Comparison of ENCODE assay signal across 9 cellular contexts in the genomic region with DNA sequence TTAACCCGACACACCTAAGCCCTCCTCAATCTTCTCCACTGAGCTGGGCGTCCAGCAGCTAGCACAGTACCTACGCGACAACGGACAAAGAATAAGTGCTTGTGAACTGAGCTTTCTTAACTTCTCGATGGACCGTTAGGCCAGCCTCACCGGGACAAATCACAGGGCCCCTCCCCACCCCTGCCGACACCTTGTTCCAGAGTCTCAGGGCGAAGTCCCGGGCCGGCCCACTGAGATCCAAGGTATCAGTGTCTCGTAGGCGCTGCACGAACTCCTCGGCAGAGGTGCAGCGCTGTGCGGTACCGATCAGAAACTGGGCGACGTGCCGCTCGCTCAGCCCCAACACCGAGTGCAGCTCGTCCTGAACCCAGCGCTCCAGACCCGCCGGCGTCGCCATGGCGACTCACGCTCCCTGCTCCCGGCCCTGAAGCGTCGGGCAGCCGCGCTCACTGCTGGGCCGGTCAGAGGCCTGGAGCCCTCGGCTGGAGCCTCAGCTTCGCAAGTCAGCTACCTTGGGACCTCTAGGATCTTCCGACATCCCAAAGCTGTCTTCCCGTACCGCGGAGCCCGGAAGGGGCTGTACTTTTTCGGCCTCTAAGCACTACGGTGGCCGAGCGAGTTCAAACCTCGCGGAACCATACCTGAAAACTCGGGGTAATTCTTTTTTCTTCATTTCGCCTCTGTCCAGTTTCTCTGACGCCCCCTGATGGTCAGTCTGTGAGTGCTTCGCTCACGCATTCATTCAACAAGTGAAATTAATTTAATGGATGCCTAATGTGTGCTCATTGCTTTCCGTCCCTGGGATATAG. TPM values are rescaled to one million over a fixed set of nuclear protein-coding genes. Genes with fewer than 3 reads are reported as not detected.
DNase-seq lines count a peak whose midpoint lies in the region; ATAC-seq, FAIRE-seq and TF ChIP-seq lines count a peak whose summit lies in the region.
"Had no signal": no experiment of that assay in that cellular context is flagged by ENCODE, and none has a peak within 500 bp of the region (broad histone marks: within the 10 kb centered on the region; RNA-seq: fewer than 3 reads in every experiment).

A gene (minus strand): TSS at position 562 of the 809 bp plus-strand sequence. CDS start 165 bp downstream, at position 397.

- CTCF ChIA-PET in AG04450 (lab: Charles Lee), result interaction anchor here (0.6 to 3.9 kb wide), 18 partner anchors 8 to 726 kb away, joined by 3 to 24 read pairs (median 4); no protein-coding TSS in a partner anchor

- peak within 1 kb of the TSS; percentile 90 for H3K9ac ChIP-seq in keratinocyte (ENCODE audit: control insufficient read depth, extremely low read depth, insufficient read depth, low read length)

- no peaks in the 10 kb centered on the region for H3K27me3 ChIP-seq in AG04450 (ENCODE audit: control insufficient read depth, insufficient read depth, low read length)
- no peaks in the 10 kb centered on the region for H3K27me3 ChIP-seq in keratinocyte (ENCODE audit: control insufficient read depth, extremely low read depth, insufficient read depth, low read length)

- peak within 1 kb of the TSS; percentile 89 for H3K4me2 ChIP-seq in keratinocyte (ENCODE audit: control insufficient read depth, extremely low read depth, insufficient read depth, low read depth, low read length)

- no peaks in the 10 kb centered on the region; the same call in 1 of the 2 replicates for H3K9me3 ChIP-seq in AG04450 (ENCODE audit: control insufficient read depth, insufficient read depth, low read length)
- no peaks in the 10 kb centered on the region for H3K9me3 ChIP-seq in keratinocyte (ENCODE audit: control insufficient read depth, low read depth, low read length)

- peaks cover 22% of the 10 kb centered on the region for H3K79me2 ChIP-seq in keratinocyte (ENCODE audit: control insufficient read depth, insufficient read depth, low read length)

- dilution Hi-C loops in keratinocyte (cut with MboI; ENCODE audit: extremely low pct_ligation_motif_present, low sequenced_read_pairs), result no loop called here

- ATAC-seq in GM18870 (IDR thresholded peaks at IDR 0.05; ENCODE audit: unreplicated experiment) (peak; percentile 65), HG03175 (IDR thresholded peaks at IDR 0.05; ENCODE audit: unreplicated experiment) (peak; percentile 80)

- DNase-seq in AG04450 (ENCODE audit: low read depth, low spot score) (peak; percentile 96), NCI-H446 (lab: John Stamatoyannopoulos, UW) (peak; percentile 93 to 95), cerebellar nuclear complex (lab: John Stamatoyannopoulos, UW) (peak; percentile 69 to 84), keratinocyte (ENCODE audit: low read depth, low spot score) (peak; percentile 85)
- peak; percentile 89 for DNase-seq in activated CD4-positive, CD25-positive, alpha-beta regulatory T cell treated with anti-CD3 and anti-CD28 coated beads, Interleukin-2, amount 50 U/mL, for 72 hours
- DNase-seq in stimulated activated CD4-positive, alpha-beta T cell treated with anti-CD3 and anti-CD28 coated beads, Interleukin-15, amount 100 ng/mL, for 1 hour (ENCODE audit: low read depth in 1 of 2, low spot score in 1 of 2), result peak; percentile 78 to 79

- H3K4me3 ChIP-seq in AG04450 (ENCODE audit: low read depth, low read length) (peak within 1 kb of the TSS; percentile 98), keratinocyte (ENCODE audit: control insufficient read depth in 2 of 3, extremely low read depth in 1 of 3, insufficient read depth in 2 of 3, low read depth in 1 of 3, low read length in 3 of 3) (peak within 1 kb of the TSS; percentile 84 to 96 (median 89))

- H3K9me1 ChIP-seq in keratinocyte (ENCODE audit: control insufficient read depth, extremely low read depth, insufficient read depth, low read length), result no peaks in the 10 kb centered on the region

- TF ChIP-seq CTCF in AG04450 (IDR thresholded peaks at IDR 0.05; ENCODE audit: low read depth, low read length) (peak; percentile 93), keratinocyte (optimal IDR thresholded peaks at IDR 0.05 in 1 of 3, IDR thresholded peaks at IDR 0.05 in 1 of 3, conservative IDR thresholded peaks at IDR 0.05 in 1 of 3; ENCODE audit: extremely low read depth in 1 of 3, insufficient read depth in 2 of 3, low read length in 3 of 3) (peak; percentile 69 to 93 (median 78))

- POLR2A ChIA-PET in AG04450 (lab: Yijun Ruan, JAX), result interaction anchor here (0.5 to 1.5 kb wide), 8 partner anchors 15 to 1080 kb away, joined by 3 to 9 read pairs (median 4); no protein-coding TSS in a partner anchor

- H3K4me1 ChIP-seq in keratinocyte (ENCODE audit: control insufficient read depth, extremely low read depth, insufficient read depth, low read length), result peaks cover 7% of the 10 kb centered on the region

- peak; percentile 78 for FAIRE-seq in keratinocyte (lab: Jason Lieb, UNC)
- FAIRE-seq: colon had no signal

- H2AFZ ChIP-seq in keratinocyte (ENCODE audit: control insufficient read depth, low read length), result peak within 1 kb of the TSS; percentile 55

- peaks cover 3% of the 10 kb centered on the region for H4K20me1 ChIP-seq in keratinocyte (ENCODE audit: control insufficient read depth, extremely low read depth, insufficient read depth, low read length)

- H3K36me3 ChIP-seq in keratinocyte (ENCODE audit: control insufficient read depth in 2 of 2, extremely low read depth in 1 of 2, insufficient read depth in 2 of 2, low read length in 2 of 2), result peaks cover 20 to 39% of the 10 kb centered on the region in 2 experiments

- H3K27ac ChIP-seq in AG04450 (ENCODE audit: low read depth, low read length) (peak within 1 kb of the TSS; percentile 31), keratinocyte (ENCODE audit: control insufficient read depth, insufficient read depth, low read length) (peak within 1 kb of the TSS; percentile 59)

RNA-seq across cellular contexts. Expression of the gene that starts here (rescaled TPM):
- polyA plus RNA-seq in AG04450 (2011; rRNA removed) (27.6 and 31.9 TPM in 2 replicates), keratinocyte (27.9 to 36.4 TPM (median 34.2 TPM) in 3 replicates)
- 32.9 and 40.2 TPM in 2 replicates for polyA minus RNA-seq in AG04450 (2011; rRNA and poly(A)+ RNA removed)
- 22.4 TPM for polyA plus RNA-seq in keratinocyte (2011; ENCODE audit: low read depth)
- polyA plus RNA-seq in keratinocyte (2011; cell fraction: cytosol; rRNA removed), result 25.8 and 30.8 TPM in 2 replicates
- polyA plus RNA-seq in keratinocyte (2011; cell fraction: nucleus; rRNA removed), result 81.4 and 88.3 TPM in 2 replicates
- 18.0 and 27.7 TPM in 2 replicates for polyA plus RNA-seq in keratinocyte (2012; ENCODE audit: low replicate concordance)
- polyA minus RNA-seq in keratinocyte, result 39.2 to 59.7 TPM (median 49.4 TPM) in 3 replicates
- polyA minus RNA-seq in keratinocyte (2011; cell fraction: cytosol; rRNA and poly(A)+ RNA removed), result 23.2 TPM
- 20.4 and 24.4 TPM in 2 replicates for polyA minus RNA-seq in keratinocyte (2011; cell fraction: nucleus; rRNA and poly(A)+ RNA removed)

Comparison
In these comparisons a context has a peak if more than half of its experiments do, and no peak if none do; other contexts are left out.
1. Peak in every context shown above with its lines: DNase-seq, ATAC-seq, H3K4me3 ChIP-seq and H3K27ac ChIP-seq.